In the genomic region with DNA sequence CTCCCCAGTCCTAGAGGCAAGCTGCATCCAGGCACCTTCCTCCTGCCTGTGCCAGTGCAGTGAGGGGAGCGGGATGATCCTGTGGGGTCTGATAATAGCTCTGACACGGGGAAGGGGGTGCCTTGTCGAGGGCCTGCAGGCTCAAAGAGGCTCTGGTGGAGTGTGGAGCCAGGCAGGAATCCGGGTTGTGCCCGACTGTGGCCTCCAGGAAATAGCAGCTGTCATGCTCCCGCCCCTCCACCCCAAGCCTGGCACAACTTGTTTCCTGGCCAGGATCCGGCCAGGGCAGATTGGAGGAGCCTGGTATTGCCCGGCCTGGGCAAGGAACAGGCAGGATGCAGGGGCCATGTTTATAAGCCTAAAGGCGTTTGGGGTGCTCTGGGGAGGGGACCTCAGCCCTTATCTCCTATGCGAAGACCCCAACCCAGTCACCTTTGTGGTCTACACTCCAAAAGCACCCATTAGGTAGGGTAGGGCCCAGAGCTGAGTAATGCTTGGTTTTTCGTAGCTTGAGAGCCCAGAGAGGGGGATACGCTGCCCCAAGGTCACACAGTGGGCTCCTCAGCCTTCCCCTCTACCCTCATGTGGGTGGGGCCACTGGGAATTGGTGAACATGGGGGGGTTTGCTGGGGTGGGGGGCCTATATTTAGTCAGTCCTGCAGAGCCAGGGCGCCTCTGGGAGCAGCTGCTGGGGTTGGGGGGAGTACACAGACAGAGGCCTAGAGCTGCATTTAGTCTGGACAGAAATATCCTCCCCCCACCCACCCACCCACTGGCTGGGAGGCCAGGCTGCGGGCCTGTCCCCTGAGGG, we compare ENCODE assay signal across 10 cellular contexts. TPM values are rescaled to one million over a fixed set of nuclear protein-coding genes. Genes with fewer than 3 reads are reported as not detected.
DNase-seq lines count a peak whose midpoint lies in the region; ATAC-seq, FAIRE-seq and TF ChIP-seq lines count a peak whose summit lies in the region.
"Had no signal": no experiment of that assay in that cellular context is flagged by ENCODE, and none has a peak within 500 bp of the region (broad histone marks: within the 10 kb centered on the region; RNA-seq: fewer than 3 reads in every experiment).

No MANE protein-coding gene starts in this region.

- H3K27me3 Mint-ChIP-seq in activated naive CD8-positive, alpha-beta T cell treated with anti-CD3 and anti-CD28 coated beads, Interleukin-2, amount 50 U/mL, for 24 hours = peaks cover 4% of the 10 kb centered on the region
- H3K27me3 Mint-ChIP-seq in activated naive CD8-positive, alpha-beta T cell treated with anti-CD3 and anti-CD28 coated beads for 36 hours = peaks cover 6% of the 10 kb centered on the region

- in situ Hi-C loops in astrocyte of the cerebellum (cut with HindIII; ENCODE audit: low sequenced_read_pairs) = no loop called here

- H3K27ac Mint-ChIP-seq in activated naive CD8-positive, alpha-beta T cell treated with anti-CD3 and anti-CD28 coated beads, Interleukin-2, amount 50 U/mL, for 24 hours = no peak overlapping the region
- H3K27ac Mint-ChIP-seq in activated naive CD8-positive, alpha-beta T cell treated with anti-CD3 and anti-CD28 coated beads for 36 hours = no peak overlapping the region
- H3K27ac Mint-ChIP-seq in stimulated activated effector memory CD8-positive, alpha-beta T cell treated with anti-CD3 and anti-CD28 coated beads, Interleukin-12 subunit alpha, Interleukin-12 subunit beta, amount 100 ng/mL, for 72 hours = peak overlapping the region; percentile 45

- no peak for DNase-seq in activated naive CD8-positive, alpha-beta T cell treated with anti-CD3 and anti-CD28 coated beads, Interleukin-2, amount 50 U/mL, for 24 hours
- DNase-seq in activated naive CD8-positive, alpha-beta T cell treated with anti-CD3 and anti-CD28 coated beads for 36 hours = no peak
- DNase-seq in astrocyte of the cerebellum (ENCODE audit: low read depth) (no peak), urothelium cell line (ENCODE audit: low spot score) (no peak)
- DNase-seq in stimulated activated effector memory CD8-positive, alpha-beta T cell treated with anti-CD3 and anti-CD28 coated beads, Interleukin-12 subunit alpha, Interleukin-12 subunit beta, amount 100 ng/mL, for 72 hours (ENCODE audit: low spot score in 2 of 2) = no peak

- no peaks in the 10 kb centered on the region for H3K9me3 Mint-ChIP-seq in activated naive CD8-positive, alpha-beta T cell treated with anti-CD3 and anti-CD28 coated beads, Interleukin-2, amount 50 U/mL, for 24 hours
- no peaks in the 10 kb centered on the region for H3K9me3 Mint-ChIP-seq in activated naive CD8-positive, alpha-beta T cell treated with anti-CD3 and anti-CD28 coated beads for 36 hours
- H3K9me3 Mint-ChIP-seq in stimulated activated effector memory CD8-positive, alpha-beta T cell treated with anti-CD3 and anti-CD28 coated beads, Interleukin-12 subunit alpha, Interleukin-12 subunit beta, amount 100 ng/mL, for 72 hours = no peaks in the 10 kb centered on the region

- H3K36me3 Mint-ChIP-seq in activated naive CD8-positive, alpha-beta T cell treated with anti-CD3 and anti-CD28 coated beads, Interleukin-2, amount 50 U/mL, for 24 hours (ENCODE audit: low read depth) = no peaks in the 10 kb centered on the region
- H3K36me3 Mint-ChIP-seq in activated naive CD8-positive, alpha-beta T cell treated with anti-CD3 and anti-CD28 coated beads for 36 hours = no peaks in the 10 kb centered on the region
- no peaks in the 10 kb centered on the region for H3K36me3 Mint-ChIP-seq in stimulated activated effector memory CD8-positive, alpha-beta T cell treated with anti-CD3 and anti-CD28 coated beads, Interleukin-12 subunit alpha, Interleukin-12 subunit beta, amount 100 ng/mL, for 72 hours

- peak overlapping the region; percentile 36 for H3K4me3 Mint-ChIP-seq in activated naive CD8-positive, alpha-beta T cell treated with anti-CD3 and anti-CD28 coated beads, Interleukin-2, amount 50 U/mL, for 24 hours
- H3K4me3 Mint-ChIP-seq in activated naive CD8-positive, alpha-beta T cell treated with anti-CD3 and anti-CD28 coated beads for 36 hours = no peak overlapping the region
- peak overlapping the region; percentile 23 for H3K4me3 Mint-ChIP-seq in stimulated activated effector memory CD8-positive, alpha-beta T cell treated with anti-CD3 and anti-CD28 coated beads, Interleukin-12 subunit alpha, Interleukin-12 subunit beta, amount 100 ng/mL, for 72 hours

- FAIRE-seq in urothelium cell line (lab: Jason Lieb, UNC) = no peak
- FAIRE-seq: colon, G401.6 had no signal

- no peaks in the 10 kb centered on the region for H3K9me3 ChIP-seq in iPS-18c (ENCODE audit: control insufficient read depth, insufficient read depth, low read length)

- ATAC-seq in activated naive CD8-positive, alpha-beta T cell treated with anti-CD3 and anti-CD28 coated beads, Interleukin-2, amount 50 U/mL, for 24 hours = no peak
- ATAC-seq in stimulated activated effector memory CD8-positive, alpha-beta T cell treated with anti-CD3 and anti-CD28 coated beads, Interleukin-12 subunit alpha, Interleukin-12 subunit beta, amount 100 ng/mL, for 72 hours = no peak
- ATAC-seq in GM21529 (IDR thresholded peaks at IDR 0.05; ENCODE audit: unreplicated experiment) (no peak), HG02798 (IDR thresholded peaks at IDR 0.05; ENCODE audit: poor library complexity, unreplicated experiment) (no peak)

- TF ChIP-seq CTCF in astrocyte of the cerebellum (IDR thresholded peaks at IDR 0.05; ENCODE audit: low read depth, low read length, missing control alignments) = no peak

- H3K4me1 Mint-ChIP-seq in activated naive CD8-positive, alpha-beta T cell treated with anti-CD3 and anti-CD28 coated beads, Interleukin-2, amount 50 U/mL, for 24 hours = peaks cover 53% of the 10 kb centered on the region
- peaks cover 32% of the 10 kb centered on the region for H3K4me1 Mint-ChIP-seq in activated naive CD8-positive, alpha-beta T cell treated with anti-CD3 and anti-CD28 coated beads for 36 hours
- peaks cover 67% of the 10 kb centered on the region for H3K4me1 Mint-ChIP-seq in stimulated activated effector memory CD8-positive, alpha-beta T cell treated with anti-CD3 and anti-CD28 coated beads, Interleukin-12 subunit alpha, Interleukin-12 subunit beta, amount 100 ng/mL, for 72 hours

- H3K4me3 ChIP-seq in astrocyte of the cerebellum (ENCODE audit: low read depth, low read length) (peak overlapping the region; percentile 5), iPS-18c (ENCODE audit: insufficient read depth, low read depth, low read length) (peak overlapping the region; percentile 15; the same call in 1 of the 2 replicates)

RNA-seq across cellular contexts. Expression of gene CXXC5, which starts 12.2 kb away (rescaled TPM):
- 1 to 10 TPM; 1.3 to 2.0 TPM for total RNA-seq in activated naive CD8-positive, alpha-beta T cell treated with anti-CD3 and anti-CD28 coated beads for 36 hours
